ENCODE assay signal across 8 cellular contexts in the genomic region with DNA sequence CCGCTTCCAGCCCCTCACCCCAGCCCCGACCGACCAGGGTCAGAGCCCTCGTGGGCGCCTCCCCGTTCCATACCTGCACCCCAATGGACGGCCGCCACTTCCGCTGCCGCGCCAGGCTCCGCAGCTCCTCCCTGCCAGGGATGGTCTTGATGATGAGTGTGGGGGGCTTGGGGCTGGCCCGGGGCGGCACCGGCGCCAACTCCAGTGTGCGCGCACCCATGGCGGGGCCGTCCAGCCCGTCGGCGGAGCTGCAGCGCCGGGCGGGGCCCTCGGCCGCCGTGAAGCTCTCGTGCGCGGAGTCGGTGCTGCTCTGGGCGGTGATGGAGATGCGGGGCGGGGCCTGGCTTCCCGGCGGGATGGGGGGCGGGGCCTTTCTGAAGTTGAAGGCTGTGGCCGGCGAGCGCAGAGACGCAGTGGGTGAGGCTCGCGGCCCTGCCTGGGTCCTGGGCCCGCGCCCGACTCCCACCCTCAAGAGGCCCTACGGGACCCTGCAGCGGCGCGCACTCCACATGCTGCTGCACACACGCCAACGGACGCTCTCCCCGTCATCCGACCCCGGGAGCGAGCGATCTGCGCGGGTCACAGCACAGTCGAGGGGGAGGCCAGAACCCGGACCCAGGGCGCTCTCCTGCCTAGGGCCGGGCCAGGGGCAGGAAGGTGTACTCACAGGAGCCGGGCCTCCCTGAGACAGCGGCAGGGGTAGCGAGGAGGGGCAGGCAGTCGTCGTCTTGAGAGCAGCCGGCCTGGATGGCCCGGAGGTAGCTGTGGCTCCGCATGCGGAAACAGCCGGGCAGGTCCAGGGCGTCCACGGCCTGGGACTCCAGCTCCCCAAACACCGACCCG. TPM values are rescaled to one million over a fixed set of nuclear protein-coding genes. Genes with fewer than 3 reads are reported as not detected.
DNase-seq lines count a peak whose midpoint lies in the region; ATAC-seq lines count a peak whose summit lies in the region.

No MANE protein-coding gene starts in this region.

- peak overlapping the region; percentile 2 for H2AFZ ChIP-seq in ACC112 (ENCODE audit: low read length, unreplicated experiment)

- no peaks in the 10 kb centered on the region for H3K36me3 Mint-ChIP-seq in activated naive CD8-positive, alpha-beta T cell treated with anti-CD3 and anti-CD28 coated beads, Interleukin-2, amount 50 U/mL, for 24 hours (ENCODE audit: low read depth)
- no peaks in the 10 kb centered on the region for H3K36me3 Mint-ChIP-seq in immature natural killer cell

- H3K27me3 ChIP-seq in ACC112 (ENCODE audit: insufficient read depth, low read length): peaks cover 84% of the 10 kb centered on the region

- no peaks in the 10 kb centered on the region for H3K4me1 ChIP-seq in ACC112 (ENCODE audit: control insufficient read depth, insufficient read depth, low read length, unreplicated experiment)

- H3K27me3 Mint-ChIP-seq in activated naive CD8-positive, alpha-beta T cell treated with anti-CD3 and anti-CD28 coated beads, Interleukin-2, amount 50 U/mL, for 24 hours: peaks cover 38% of the 10 kb centered on the region
- H3K27me3 Mint-ChIP-seq in immature natural killer cell (ENCODE audit: low read depth in 3 of 3): peaks cover 8 to 17% (median 11%) of the 10 kb centered on the region in 3 donors

- H3K36me3 ChIP-seq in ACC112 (ENCODE audit: insufficient read depth, low read length): no peaks in the 10 kb centered on the region

- H3K9me3 Mint-ChIP-seq in activated naive CD8-positive, alpha-beta T cell treated with anti-CD3 and anti-CD28 coated beads, Interleukin-2, amount 50 U/mL, for 24 hours: no peaks in the 10 kb centered on the region
- no peaks in the 10 kb centered on the region for H3K9me3 Mint-ChIP-seq in immature natural killer cell

- no peak overlapping the region for H3K27ac Mint-ChIP-seq in activated naive CD8-positive, alpha-beta T cell treated with anti-CD3 and anti-CD28 coated beads, Interleukin-2, amount 50 U/mL, for 24 hours
- no peak overlapping the region for H3K27ac Mint-ChIP-seq in immature natural killer cell

- peak overlapping the region; percentile 63 for H3K4me3 ChIP-seq in ACC112 (ENCODE audit: low read depth, low read length)

- H3K79me2 ChIP-seq in ACC112 (ENCODE audit: control insufficient read depth, insufficient read depth, low read length, unreplicated experiment): no peaks in the 10 kb centered on the region

- peaks cover 3% of the 10 kb centered on the region for H3K4me1 Mint-ChIP-seq in activated naive CD8-positive, alpha-beta T cell treated with anti-CD3 and anti-CD28 coated beads, Interleukin-2, amount 50 U/mL, for 24 hours
- no peaks in the 10 kb centered on the region for H3K4me1 Mint-ChIP-seq in immature natural killer cell

- peak overlapping the region; percentile 65 for H3K4me3 Mint-ChIP-seq in activated naive CD8-positive, alpha-beta T cell treated with anti-CD3 and anti-CD28 coated beads, Interleukin-2, amount 50 U/mL, for 24 hours
- H3K4me3 Mint-ChIP-seq in immature natural killer cell: peak overlapping the region; percentile 21 to 67 (median 63)

- H3K27ac ChIP-seq in ACC112 (ENCODE audit: low read depth, low read length): no peak overlapping the region

- peak; percentile 56 for DNase-seq in NCI-H748 (lab: John Stamatoyannopoulos, UW; ENCODE audit: unreplicated experiment)
- peak; percentile 73 for DNase-seq in activated naive CD8-positive, alpha-beta T cell treated with anti-CD3 and anti-CD28 coated beads, Interleukin-2, amount 50 U/mL, for 24 hours
- DNase-seq in immature natural killer cell: peak; percentile 12 to 22 (median 21)
- peak; percentile 61 to 64 for DNase-seq in stimulated activated CD4-positive, alpha-beta T cell treated with anti-CD3 and anti-CD28 coated beads, Interleukin-4, amount 100 ng/mL, for 48 hours (ENCODE audit: low read depth in 2 of 2)
- no peak for DNase-seq in kidney tubule cell (ENCODE audit: low spot score)
- DNase-seq in NCI-H187 (lab: John Stamatoyannopoulos, UW): no peak
- DNase-seq in mesenteric fat pad (ENCODE audit: low spot score): no peak

- peak; percentile 79 for ATAC-seq in activated naive CD8-positive, alpha-beta T cell treated with anti-CD3 and anti-CD28 coated beads, Interleukin-2, amount 50 U/mL, for 24 hours

RNA-seq across cellular contexts. Expression of gene SMIM12, which starts 26.1 kb away (rescaled TPM):
- polyA plus RNA-seq in immature natural killer cell: 100 to 1,000 TPM in 2 of 3 donors, 10 to 100 TPM in 1; 96.5 to 169 (median 114) TPM
- 57.0 TPM for total RNA-seq in mesenteric fat pad

RNA-seq across cellular contexts. Expression of gene DLGAP3, which starts 43.8 kb away (rescaled TPM):
- under 1 TPM in 1 of 3 donors, not detected in 2; 0.10 TPM for polyA plus RNA-seq in immature natural killer cell
- total RNA-seq in mesenteric fat pad: 0.51 TPM

Comparison
In these comparisons a context has a peak if more than half of its experiments do, and no peak if none do; other contexts are left out.
1. DNase-seq: peak in NCI-H748 (single experiment), activated naive CD8-positive, alpha-beta T cell treated with anti-CD3 and anti-CD28 coated beads, Interleukin-2, amount 50 U/mL, for 24 hours (single experiment), immature natural killer cell (3 of 3) and stimulated activated CD4-positive, alpha-beta T cell treated with anti-CD3 and anti-CD28 coated beads, Interleukin-4, amount 100 ng/mL, for 48 hours (2 of 2); none in kidney tubule cell (single experiment), NCI-H187 (0 of 2) and mesenteric fat pad (single experiment).